In the genomic region with DNA sequence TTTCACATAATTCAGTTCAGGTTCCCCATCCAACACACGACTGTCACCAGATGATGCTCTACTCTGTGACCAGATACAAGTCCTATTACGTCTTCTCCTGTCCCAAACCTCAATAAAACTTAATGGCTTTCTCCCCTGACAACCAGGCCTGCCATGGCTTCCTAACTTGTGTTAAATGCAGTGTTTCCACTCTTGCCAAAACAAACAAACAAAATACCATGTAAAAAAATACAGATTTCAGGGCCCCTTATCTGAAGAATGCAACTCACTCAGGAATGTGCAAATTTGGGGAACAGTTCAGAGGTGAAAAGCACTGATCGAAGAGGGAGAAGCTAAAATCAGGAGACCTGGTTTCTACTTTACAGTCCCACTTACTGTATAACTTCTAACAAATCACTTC, we compare ENCODE assay signal across 8 cellular contexts. TPM values are rescaled to one million over a fixed set of nuclear protein-coding genes. Genes with fewer than 3 reads are reported as not detected.
DNase-seq lines count a peak whose midpoint lies in the region; TF ChIP-seq lines count a peak whose summit lies in the region.

No MANE protein-coding gene starts in this region.

- H3K36me3 ChIP-seq in DOHH2 (ENCODE audit: control insufficient read depth, low read length) (peaks cover 76% of the 10 kb centered on the region), PC-9 (ENCODE audit: low read depth) (no peaks in the 10 kb centered on the region)

- DNase-seq in PC-9 = no peak
- DNase-seq in epithelial cell of prostate (ENCODE audit: low read depth, low spot score) = no peak
- no peak for DNase-seq in osteocyte (ENCODE audit: extremely low spot score, unreplicated experiment)
- no peak for DNase-seq in occipital lobe (lab: John Stamatoyannopoulos, UW)
- no peak for DNase-seq in SIG-M5 (lab: John Stamatoyannopoulos, UW)
- DNase-seq in glomerular visceral epithelial cell (ENCODE audit: extremely low spot score) = no peak
- no peak for DNase-seq in NCI-H748 (lab: John Stamatoyannopoulos, UW; ENCODE audit: unreplicated experiment)

- H3K27me3 ChIP-seq in DOHH2 (ENCODE audit: control insufficient read depth, low read length) (no peaks in the 10 kb centered on the region), PC-9 (ENCODE audit: insufficient read depth, low read depth) (no peaks in the 10 kb centered on the region)

- no peaks in the 10 kb centered on the region for H3K27me3 Mint-ChIP-seq in osteocyte (ENCODE audit: unreplicated experiment)

- H3K79me2 ChIP-seq in DOHH2 (ENCODE audit: control insufficient read depth, low read length) (peaks cover 59% of the 10 kb centered on the region), PC-9 (ENCODE audit: low read depth) (peaks cover 45% of the 10 kb centered on the region)

- intact Hi-C loops in PC-9 (cut with micrococcal nuclease; ENCODE audit: unreplicated experiment) = loop anchor here (5.0 to 10.0 kb wide), 2 partner anchors 246 to 1034 kb away; no protein-coding TSS in a partner anchor

- H3K27ac ChIP-seq in DOHH2 (ENCODE audit: low read depth, low read length) = peak overlapping the region; percentile 95
- peak overlapping the region; percentile 79 for H3K27ac ChIP-seq in PC-9
- peak overlapping the region; percentile 75 for H3K27ac ChIP-seq in epithelial cell of prostate

- H3K36me3 Mint-ChIP-seq in osteocyte (ENCODE audit: unreplicated experiment) = no peaks in the 10 kb centered on the region

- BruUV-seq in PC-9 (replicated peaks; lab: Mats Ljungman, UMichigan) = no TSS peak

- POLR2A ChIA-PET in PC-9 (lab: Charles Lee; ENCODE audit: unreplicated experiment) = no interaction called here

- H3K4me1 ChIP-seq in DOHH2 (ENCODE audit: control insufficient read depth, low read length) = peaks cover 23% of the 10 kb centered on the region
- H3K4me1 ChIP-seq in PC-9 (replicated peaks; ENCODE audit: insufficient read depth) = peaks cover 25% of the 10 kb centered on the region

- peak overlapping the region; percentile 98 for H3K4me3 Mint-ChIP-seq in osteocyte (ENCODE audit: unreplicated experiment)

- H3K4me2 ChIP-seq in DOHH2 (ENCODE audit: low read length) (peak overlapping the region; percentile 76), PC-9 (peak overlapping the region; percentile 98)

- H3K27ac Mint-ChIP-seq in osteocyte (ENCODE audit: unreplicated experiment) = peak overlapping the region; percentile 98

- H3K4me1 Mint-ChIP-seq in osteocyte (ENCODE audit: unreplicated experiment) = peaks cover 22% of the 10 kb centered on the region

- no peaks in the 10 kb centered on the region for H3K9me3 Mint-ChIP-seq in osteocyte (ENCODE audit: unreplicated experiment)

- H3F3A ChIP-seq in DOHH2 (ENCODE audit: control insufficient read depth, insufficient read depth) (peaks cover 12% of the 10 kb centered on the region), PC-9 (ENCODE audit: insufficient read depth, low read depth) (peaks cover 10% of the 10 kb centered on the region; the same call in 1 of the 2 replicates)

- TF ChIP-seq CTCF in DOHH2 (IDR thresholded peaks at IDR 0.05; ENCODE audit: low read depth, low read length, poor library complexity, severe bottlenecking) = no peak
- no peak for TF ChIP-seq CTCF in PC-9 (conservative IDR thresholded peaks at IDR 0.05)
- no peak for TF ChIP-seq CTCF in osteocyte (IDR thresholded peaks at IDR 0.05)

- H3K9me2 ChIP-seq in DOHH2 (replicated peaks; ENCODE audit: control insufficient read depth, low read length) = no peaks in the 10 kb centered on the region
- no peaks in the 10 kb centered on the region for H3K9me2 ChIP-seq in PC-9 (ENCODE audit: insufficient read depth)

- no peaks in the 10 kb centered on the region for H3K9me3 ChIP-seq in DOHH2 (ENCODE audit: control insufficient read depth, insufficient read depth, low read length)
- no peaks in the 10 kb centered on the region for H3K9me3 ChIP-seq in PC-9 (ENCODE audit: insufficient read depth, low read depth)

- peak overlapping the region; percentile 98 for H2AFZ ChIP-seq in PC-9

- CTCF ChIA-PET in PC-9 (lab: Charles Lee) = no interaction called here

- H4K20me1 ChIP-seq in DOHH2 (ENCODE audit: control insufficient read depth, insufficient read depth, low read depth, low read length) (no peaks in the 10 kb centered on the region), PC-9 (ENCODE audit: insufficient read depth) (no peaks in the 10 kb centered on the region)

- peak overlapping the region; percentile 81 for H3K4me3 ChIP-seq in DOHH2 (ENCODE audit: low read length)
- H3K4me3 ChIP-seq in PC-9 = peak overlapping the region; percentile 96

RNA-seq across cellular contexts. Expression of a gene that starts 0.9 kb away (rescaled TPM):
- total RNA-seq in PC-9 (2021) = 21.6 and 33.3 TPM in 2 replicates
- total RNA-seq in osteocyte = 5.2 and 6.8 TPM in 2 replicates
- total RNA-seq in occipital lobe = 5.1 TPM
